In genomic region chr15:73866481-73866880, GRCh38 we compare ENCODE assay signal across 21 cellular contexts. TPM values are rescaled to one million over a fixed set of nuclear protein-coding genes. Genes with fewer than 3 reads are reported as not detected.
DNase-seq lines count a peak whose midpoint lies in the region; ATAC-seq, FAIRE-seq and TF ChIP-seq lines count a peak whose summit lies in the region.
"Had no signal": no experiment of that assay in that cellular context is flagged by ENCODE, and none has a peak within 500 bp of the region (broad histone marks: within the 10 kb centered on the region; RNA-seq: fewer than 3 reads in every experiment).

No MANE protein-coding gene starts in this region.

- peak; percentile 37 for DNase-seq in activated CD8-positive, alpha-beta memory T cell treated with anti-CD3 and anti-CD28 coated beads, Interleukin-2, amount 50 U/mL, for 48 hours
- DNase-seq in activated CD8-positive, alpha-beta memory T cell treated with anti-CD3 and anti-CD28 coated beads, Interleukin-2, amount 50 U/mL, for 4 hours, result no peak
- DNase-seq in HepG2 (ENCODE audit: low spot score) (no peak), neural progenitor cell (ENCODE audit: low spot score) (no peak), colonic mucosa (no peak)
- DNase-seq: C1 segment of cervical spinal cord; Calu3; CD4-positive, alpha-beta T cell; DMS79 treated with DMSO at 0.1 percent for 48 hours; EL; HCEC 1CT; HFFc6 had no signal

- ATAC-seq in HepG2, result no peak
- no peak for ATAC-seq in GM21360 (IDR thresholded peaks at IDR 0.05; ENCODE audit: unreplicated experiment)
- ATAC-seq in GM21515 (IDR thresholded peaks at IDR 0.05; ENCODE audit: unreplicated experiment), result no peak

- H2AFZ ChIP-seq in HepG2 (ENCODE audit: low read length) (no peak overlapping the region), neural progenitor cell (replicated peaks) (peak overlapping the region; percentile 79)

- no peak for TF ChIP-seq POLR2A in HepG2 (IDR thresholded peaks at IDR 0.05; ENCODE audit: insufficient read depth in 1 of 2, low read depth in 2 of 2, low read length in 2 of 2)

- no peak for TF ChIP-seq CTCF in liver (IDR thresholded peaks at IDR 0.05; ENCODE audit: low read depth, low read length, missing input control)
- TF ChIP-seq CTCF in HepG2 (CRISPR knock-in tag; IDR thresholded peaks at IDR 0.05), result no peak
- TF ChIP-seq CTCF in neural progenitor cell (IDR thresholded peaks at IDR 0.05), result no peak
- no peak for TF ChIP-seq CTCF in colonic mucosa (IDR thresholded peaks at IDR 0.05)

- H3K4me2 ChIP-seq in HepG2 (ENCODE audit: low read depth, low read length), result no peak overlapping the region
- no peak overlapping the region for H3K4me2 ChIP-seq in neural progenitor cell

- H3K79me2 ChIP-seq in HepG2 (ENCODE audit: insufficient read depth, low read length) (no peaks in the 10 kb centered on the region), neural progenitor cell (ENCODE audit: low read depth) (no peaks in the 10 kb centered on the region)

- no peak overlapping the region for H3K4me3 Mint-ChIP-seq in neural progenitor cell
- H3K4me3 Mint-ChIP-seq: CD4-positive, alpha-beta T cell; HFFc6 had no signal

- POLR2A ChIA-PET in HepG2 (lab: Yijun Ruan, JAX), result no interaction called here

- no peaks in the 10 kb centered on the region for H3K9me3 Mint-ChIP-seq in neural progenitor cell
- H3K9me3 Mint-ChIP-seq: CD4-positive, alpha-beta T cell; HFFc6 had no signal

- no peak for FAIRE-seq in HepG2 (lab: Jason Lieb, UNC)
- FAIRE-seq: G401.6, GM12891, HTR-8/SVneo had no signal

- in situ Hi-C loops in HepG2 (cut with HindIII; ENCODE audit: extremely low pct_ligation_motif_present, low pct_unique_long_range_greater_than_20kb), result no loop called here

- H3K4me3 ChIP-seq in liver (ENCODE audit: low read depth in 1 of 3, low read length in 3 of 3) (no peak overlapping the region), HepG2 (replicated peaks in 1 of 3; ENCODE audit: insufficient read depth in 1 of 3, low read depth in 2 of 3, low read length in 3 of 3) (no peak overlapping the region), neural progenitor cell (no peak overlapping the region), colonic mucosa (no peak overlapping the region)

- 40% methylated on average over 2 of the region's 2 CpGs for WGBS in liver
- WGBS in HepG2 (ENCODE audit: low lambda C conversion rate), result 6% methylated on average over 2 of the region's 2 CpGs

- H3K4me1 Mint-ChIP-seq in neural progenitor cell, result peaks cover 13% of the 10 kb centered on the region

- H3K36me3 ChIP-seq in liver (ENCODE audit: control insufficient read depth in 4 of 4, insufficient read depth in 3 of 4, low read depth in 1 of 4, low read length in 3 of 4) (no peaks in the 10 kb centered on the region), HepG2 (replicated peaks in 1 of 2; ENCODE audit: control insufficient read depth in 1 of 2, insufficient read depth in 2 of 2, low read length in 2 of 2) (no peaks in the 10 kb centered on the region), neural progenitor cell (no peaks in the 10 kb centered on the region), colonic mucosa (no peaks in the 10 kb centered on the region)

- intact Hi-C loops in HepG2 (cut with micrococcal nuclease; ENCODE audit: unreplicated experiment), result no loop called here
- intact Hi-C loops in colonic mucosa (cut with DNase I), result no loop called here

- H3F3A ChIP-seq in neural progenitor cell (ENCODE audit: low read depth), result peaks cover 12% of the 10 kb centered on the region

- CTCF ChIA-PET in HepG2 (lab: Yijun Ruan, JAX; ENCODE audit: low intra/inter-chr PET ratio, low total read pairs), result no interaction called here

- H3K36me3 Mint-ChIP-seq in neural progenitor cell, result no peaks in the 10 kb centered on the region

- H4K20me1 ChIP-seq in HepG2 (ENCODE audit: insufficient read depth, low read length) (no peaks in the 10 kb centered on the region), neural progenitor cell (ENCODE audit: low read depth) (no peaks in the 10 kb centered on the region)

- H3K27me3 ChIP-seq in liver (ENCODE audit: control insufficient read depth in 4 of 4, insufficient read depth in 4 of 4, low read length in 3 of 4) (no peaks in the 10 kb centered on the region), HepG2 (ENCODE audit: control insufficient read depth in 1 of 2, insufficient read depth in 2 of 2, low read length in 2 of 2) (0 out of 5 replicates have a peak, but pooled peaks cover 0 to 5% of the 10 kb centered on the region in 2 experiments), neural progenitor cell (no peaks in the 10 kb centered on the region), colonic mucosa (no peaks in the 10 kb centered on the region)

- TF ChIP-seq RAD21 in liver (IDR thresholded peaks at IDR 0.05) (no peak), HepG2 (CRISPR knock-in tag; IDR thresholded peaks at IDR 0.05) (no peak)

- BruUV-seq in HepG2 (replicated peaks; lab: Mats Ljungman, UMichigan), result no TSS peak

- no peaks in the 10 kb centered on the region for H3K9me3 ChIP-seq in liver (ENCODE audit: control insufficient read depth in 4 of 4, low read length in 3 of 4)
- no peaks in the 10 kb centered on the region for H3K9me3 ChIP-seq in HepG2 (ENCODE audit: low read length)
- H3K9me3 ChIP-seq in neural progenitor cell (ENCODE audit: low read depth), result no peaks in the 10 kb centered on the region
- no peaks in the 10 kb centered on the region for H3K9me3 ChIP-seq in colonic mucosa

- H3K27ac ChIP-seq in liver (ENCODE audit: low read depth in 1 of 2, low read length in 2 of 2) (no peak overlapping the region), HepG2 (ENCODE audit: extremely low read length, insufficient read depth, low read length) (no peak overlapping the region), neural progenitor cell (no peak overlapping the region), colonic mucosa (no peak overlapping the region)
- H3K27ac ChIP-seq: 22Rv1 had no signal

- H3K4me1 ChIP-seq in liver (ENCODE audit: control insufficient read depth in 4 of 4, insufficient read depth in 4 of 4, low read length in 3 of 4) (no peaks in the 10 kb centered on the region), HepG2 (ENCODE audit: insufficient read depth, low read length) (no peaks in the 10 kb centered on the region), neural progenitor cell (peaks cover 11% of the 10 kb centered on the region), colonic mucosa (no peaks in the 10 kb centered on the region)

- H3K9ac ChIP-seq in liver (ENCODE audit: low read depth in 1 of 2, low read length in 2 of 2), result no peak overlapping the region
- H3K9ac ChIP-seq in HepG2 (ENCODE audit: insufficient read depth, low read depth, low read length), result no peak overlapping the region
- no peak overlapping the region for H3K9ac ChIP-seq in neural progenitor cell
- H3K9ac ChIP-seq in colonic mucosa (ENCODE audit: low read depth in 2 of 2, low read length in 2 of 2), result no peak overlapping the region

- H3K27ac Mint-ChIP-seq in neural progenitor cell, result no peak overlapping the region
- H3K27ac Mint-ChIP-seq: CD4-positive, alpha-beta T cell; HFFc6 had no signal

- no peak for TF ChIP-seq EP300 in HepG2 (IDR thresholded peaks at IDR 0.05; ENCODE audit: low read depth in 2 of 2, low read length in 2 of 2)
- TF ChIP-seq EP300 in HepG2 (CRISPR knock-in tag; IDR thresholded peaks at IDR 0.05; ENCODE audit: borderline replicate concordance), result no peak

- H3K27me3 Mint-ChIP-seq in neural progenitor cell (ENCODE audit: insufficient read depth, low read depth), result peaks cover 3% of the 10 kb centered on the region

RNA-seq across cellular contexts. Expression of gene TBC1D21, which starts 6.9 kb away (rescaled TPM):
- total RNA-seq in liver, result not detected
- not detected for polyA plus RNA-seq in liver
- not detected in 2 replicates for total RNA-seq in HepG2 (2016; rRNA removed; fragmentation: Illumina TruSeq; extraction: Trizol)
- total RNA-seq in HepG2 (2016; cell fraction: cytosol; rRNA removed; fragmentation: Illumina TruSeq; extraction: Trizol; ENCODE audit: low read depth), result not detected in 2 replicates
- total RNA-seq in HepG2 (2016; cell fraction: insoluble cytoplasmic fraction; rRNA removed; fragmentation: Illumina TruSeq; extraction: Trizol), result not detected in 2 replicates
- total RNA-seq in HepG2 (2016; cell fraction: membrane; rRNA removed; fragmentation: Illumina TruSeq; extraction: Trizol), result not detected in 2 replicates
- total RNA-seq in HepG2 (2016; cell fraction: nucleus; rRNA removed; fragmentation: Illumina TruSeq; extraction: Trizol), result not detected in 2 replicates
- not detected in 2 replicates for polyA plus RNA-seq in HepG2 (2011; rRNA removed)
- not detected in 2 replicates for polyA plus RNA-seq in HepG2 (2011; cell fraction: cytosol; rRNA removed)
- not detected in 2 replicates for polyA plus RNA-seq in HepG2 (2011; cell fraction: nucleus; rRNA removed)
- polyA plus RNA-seq in HepG2 (2012), result not detected in 2 replicates
- not detected in 2 replicates for polyA plus RNA-seq in HepG2 (2016; cell fraction: cytosol; fragmentation: Illumina TruSeq; extraction: Trizol; ENCODE audit: low read depth)
- not detected in 2 replicates for polyA plus RNA-seq in HepG2 (2016; cell fraction: insoluble cytoplasmic fraction; fragmentation: Illumina TruSeq; extraction: Trizol; ENCODE audit: low read depth)
- polyA plus RNA-seq in HepG2 (2016; cell fraction: membrane; fragmentation: Illumina TruSeq; extraction: Trizol; ENCODE audit: low read depth), result not detected in 2 replicates
- not detected in 2 replicates for polyA plus RNA-seq in HepG2 (2016; cell fraction: nucleus; fragmentation: Illumina TruSeq; extraction: Trizol; ENCODE audit: insufficient read depth, low read depth)
- not detected in 2 replicates for polyA minus RNA-seq in HepG2 (2011; rRNA and poly(A)+ RNA removed; ENCODE audit: low replicate concordance)
- polyA minus RNA-seq in HepG2 (2011; cell fraction: cytosol; rRNA and poly(A)+ RNA removed), result not detected in 2 replicates
- polyA minus RNA-seq in HepG2 (2011; cell fraction: nucleus; rRNA and poly(A)+ RNA removed), result not detected in 2 replicates
- not detected in 2 replicates for total RNA-seq in neural progenitor cell (ENCODE audit: low replicate concordance)
- total RNA-seq in colonic mucosa, result not detected
- total RNA-seq: A673; Calu3; CD4-positive, alpha-beta T cell; H4; HFFc6 had no signal

RNA-seq across cellular contexts. Expression of gene LOXL1, which starts 59.8 kb away (rescaled TPM):
- total RNA-seq in liver (1 to 10 TPM; 1.4 to 2.0 TPM), HepG2 (2016; rRNA removed; fragmentation: Illumina TruSeq; extraction: Trizol) (0.51 TPM in 1 of 2 replicates, not detected in the other), neural progenitor cell (ENCODE audit: low replicate concordance) (5.3 and 28.1 TPM in 2 replicates), colonic mucosa (1 to 10 TPM; 2.3 to 6.9 TPM)
- polyA plus RNA-seq in liver (under 1 TPM in 1 of 2 donors, not detected in 1; 0.67 TPM), HepG2 (2011; rRNA removed) (0.16 and 1.3 TPM in 2 replicates)
- 0.10 TPM in 1 of 2 replicates, not detected in the other for total RNA-seq in HepG2 (2016; cell fraction: cytosol; rRNA removed; fragmentation: Illumina TruSeq; extraction: Trizol; ENCODE audit: low read depth)
- 0.30 and 0.40 TPM in 2 replicates for total RNA-seq in HepG2 (2016; cell fraction: insoluble cytoplasmic fraction; rRNA removed; fragmentation: Illumina TruSeq; extraction: Trizol)
- total RNA-seq in HepG2 (2016; cell fraction: membrane; rRNA removed; fragmentation: Illumina TruSeq; extraction: Trizol), result 0.46 and 0.69 TPM in 2 replicates
- 0.47 TPM in 1 of 2 replicates, not detected in the other for total RNA-seq in HepG2 (2016; cell fraction: nucleus; rRNA removed; fragmentation: Illumina TruSeq; extraction: Trizol)
- polyA plus RNA-seq in HepG2 (2011; cell fraction: cytosol; rRNA removed), result 0.58 and 0.69 TPM in 2 replicates
- 0.35 and 0.80 TPM in 2 replicates for polyA plus RNA-seq in HepG2 (2011; cell fraction: nucleus; rRNA removed)
- polyA plus RNA-seq in HepG2 (2012), result not detected in 2 replicates
- 0.31 and 0.33 TPM in 2 replicates for polyA plus RNA-seq in HepG2 (2016; cell fraction: cytosol; fragmentation: Illumina TruSeq; extraction: Trizol; ENCODE audit: low read depth)
- 0.39 TPM in 1 of 2 replicates, not detected in the other for polyA plus RNA-seq in HepG2 (2016; cell fraction: insoluble cytoplasmic fraction; fragmentation: Illumina TruSeq; extraction: Trizol; ENCODE audit: low read depth)
- polyA plus RNA-seq in HepG2 (2016; cell fraction: membrane; fragmentation: Illumina TruSeq; extraction: Trizol; ENCODE audit: low read depth), result 0.41 and 0.76 TPM in 2 replicates
- polyA plus RNA-seq in HepG2 (2016; cell fraction: nucleus; fragmentation: Illumina TruSeq; extraction: Trizol; ENCODE audit: insufficient read depth, low read depth), result 0.92 and 1.1 TPM in 2 replicates
- polyA minus RNA-seq in HepG2 (2011; rRNA and poly(A)+ RNA removed; ENCODE audit: low replicate concordance), result 0.30 and 1.4 TPM in 2 replicates
- 0.26 TPM in 1 of 2 replicates, not detected in the other for polyA minus RNA-seq in HepG2 (2011; cell fraction: cytosol; rRNA and poly(A)+ RNA removed)
- polyA minus RNA-seq in HepG2 (2011; cell fraction: nucleus; rRNA and poly(A)+ RNA removed), result 0.39 TPM in 1 of 2 replicates, not detected in the other
